ENCODE assay signal across 1 cellular context in genomic region chr4:156998500-156999174, GRCh38.
TF ChIP-seq lines count a peak whose summit lies in the region.

No MANE protein-coding gene starts in this region.

TF ChIP-seq in HepG2, 621 proteins besides CTCF, POLR2A, EP300 and RAD21 (continued from another document):
- TF ChIP-seq TRAFD1 (CRISPR knock-in tag; IDR thresholded peaks at IDR 0.05; ENCODE audit: borderline replicate concordance) (no peak), PBX2 (CRISPR knock-in tag; IDR thresholded peaks at IDR 0.05) (no peak), MAFG (CRISPR knock-in tag; IDR thresholded peaks at IDR 0.05) (no peak), ZNF784 (CRISPR knock-in tag; IDR thresholded peaks at IDR 0.05; ENCODE audit: borderline replicate concordance) (no peak), PITX1 (CRISPR knock-in tag; IDR thresholded peaks at IDR 0.05) (no peak), ZNF670 (CRISPR knock-in tag; IDR thresholded peaks at IDR 0.05; ENCODE audit: borderline replicate concordance) (no peak), RNF2 (conservative IDR thresholded peaks at IDR 0.05; ENCODE audit: low read depth) (no peak), HNF1A (IDR thresholded peaks at IDR 0.05; ENCODE audit: low read depth) (no peak), HNF1A (CRISPR knock-in tag; IDR thresholded peaks at IDR 0.05; ENCODE audit: borderline replicate concordance) (no peak)
TF ChIP-seq in HepG2: peak in this region for 0.
